1 cellular context compared by ENCODE assay signal in the genomic region with DNA sequence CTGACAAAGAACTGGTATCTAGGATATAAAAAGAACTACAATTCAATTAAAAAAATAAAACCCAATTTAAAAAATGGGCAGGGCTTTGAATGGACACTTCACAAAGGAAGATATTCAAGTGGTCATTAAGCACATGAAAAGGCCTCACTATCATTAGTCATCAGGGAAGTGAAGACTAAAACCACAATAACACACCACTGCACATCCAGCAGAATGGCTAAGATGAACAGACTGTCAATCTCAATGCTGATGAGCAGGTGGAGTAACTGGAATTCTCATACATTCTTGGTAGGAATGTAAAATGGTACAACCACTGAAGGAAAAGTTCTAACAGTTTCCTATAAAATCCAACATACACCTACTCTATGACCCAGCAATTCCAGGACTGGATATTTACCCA.
TF ChIP-seq lines count a peak whose summit lies in the region.

No MANE protein-coding gene starts in this region.

TF ChIP-seq in endothelial cell of umbilical vein, 7 proteins besides CTCF, POLR2A, EP300 and RAD21:
- TF ChIP-seq POLR2AphosphoS5 (IDR thresholded peaks at IDR 0.05; ENCODE audit: insufficient read depth, low read depth, low read length) (no peak), FOS (IDR thresholded peaks at IDR 0.05; ENCODE audit: borderline replicate concordance, insufficient read depth, low read length) (peak; percentile 46)
